ENCODE assay signal across 8 cellular contexts in genomic region chr10:5977471-5978370, GRCh38. TPM values are rescaled to one million over a fixed set of nuclear protein-coding genes. Genes with fewer than 3 reads are reported as not detected.
DNase-seq lines count a peak whose midpoint lies in the region; ATAC-seq, FAIRE-seq and TF ChIP-seq lines count a peak whose summit lies in the region.

Gene IL15RA (minus strand): TSS chr10:5977543. CDS start chr10:5977492, 51 bp downstream.

- H3K36me3 Mint-ChIP-seq in astrocyte (ENCODE audit: low read depth, unreplicated experiment), result no peaks in the 10 kb centered on the region

- ATAC-seq in GM21423 (IDR thresholded peaks at IDR 0.05; ENCODE audit: unreplicated experiment), result peak; percentile 58

- H3K27me3 ChIP-seq in HUES64 (ENCODE audit: insufficient read depth, low read length) (peaks cover 69% of the 10 kb centered on the region), astrocyte (ENCODE audit: insufficient read depth, low read length) (peaks cover 2% of the 10 kb centered on the region), iPS DF 6.9 (ENCODE audit: control insufficient read depth, insufficient read depth, low read length) (peaks cover 15% of the 10 kb centered on the region; the same call in 1 of the 2 replicates), skeletal muscle satellite cell (ENCODE audit: control insufficient read depth, insufficient read depth, low read length) (peaks cover 17% of the 10 kb centered on the region)

- H3K79me2 ChIP-seq in astrocyte (ENCODE audit: insufficient read depth, low read length), result no peaks in the 10 kb centered on the region

- H3K36me3 ChIP-seq in HUES64 (ENCODE audit: insufficient read depth, low read length), result no peaks in the 10 kb centered on the region
- H3K36me3 ChIP-seq in astrocyte (ENCODE audit: insufficient read depth, low read length), result no peaks in the 10 kb centered on the region
- no peaks in the 10 kb centered on the region; the same call in 1 of the 2 replicates for H3K36me3 ChIP-seq in iPS DF 6.9 (ENCODE audit: control insufficient read depth, insufficient read depth, low read length)
- no peaks in the 10 kb centered on the region for H3K36me3 ChIP-seq in skeletal muscle satellite cell (ENCODE audit: insufficient read depth, low read length)

- no peak for FAIRE-seq in astrocyte (lab: Jason Lieb, UNC)

- no peaks in the 10 kb centered on the region for H3K4me1 Mint-ChIP-seq in astrocyte (ENCODE audit: low read depth, unreplicated experiment)

- H3K27me3 Mint-ChIP-seq in astrocyte (ENCODE audit: low read depth, unreplicated experiment), result peaks cover 27% of the 10 kb centered on the region

- TF ChIP-seq CTCF in astrocyte (IDR thresholded peaks at IDR 0.05; ENCODE audit: insufficient read depth, low read depth, low read length), result no peak

- H3K4me3 Mint-ChIP-seq in astrocyte (ENCODE audit: unreplicated experiment), result peak within 1 kb of the TSS; percentile 89

- H3K27ac ChIP-seq in HUES64 (ENCODE audit: low read depth, low read length) (no peak within 1 kb of the TSS), astrocyte (ENCODE audit: low read depth, low read length) (no peak within 1 kb of the TSS), iPS DF 6.9 (ENCODE audit: low read length) (no peak within 1 kb of the TSS)

- H3K4me1 ChIP-seq in HUES64 (ENCODE audit: insufficient read depth, low read length) (no peaks in the 10 kb centered on the region), astrocyte (ENCODE audit: insufficient read depth, low read length) (peaks cover 3% of the 10 kb centered on the region), iPS DF 6.9 (ENCODE audit: control insufficient read depth, insufficient read depth, low read length) (no peaks in the 10 kb centered on the region), skeletal muscle satellite cell (ENCODE audit: control insufficient read depth, insufficient read depth, low read length) (peaks cover 8% of the 10 kb centered on the region)

- H3K27ac Mint-ChIP-seq in astrocyte (ENCODE audit: unreplicated experiment), result peak within 1 kb of the TSS; percentile 69

- under 1% methylated on average over 79 of the region's 83 CpGs for WGBS in HUES64
- WGBS in iPS DF 6.9 (ENCODE audit: insufficient coverage, insufficient read length), result no CpG with 5 or more reads among the region's 83 CpGs

- peak within 1 kb of the TSS; percentile 65 for H3K4me3 ChIP-seq in HUES64 (ENCODE audit: low read length)
- H3K4me3 ChIP-seq in astrocyte (ENCODE audit: insufficient read depth, low read depth, low read length), result peak within 1 kb of the TSS; percentile 78
- peak within 1 kb of the TSS; percentile 64 for H3K4me3 ChIP-seq in iPS DF 6.9 (ENCODE audit: low read length)
- H3K4me3 ChIP-seq in skeletal muscle satellite cell (ENCODE audit: low read length), result peak within 1 kb of the TSS; percentile 98

- H3K9ac ChIP-seq in HUES64 (ENCODE audit: low read depth, low read length) (peak within 1 kb of the TSS; percentile 33; the same call in 1 of the 2 replicates), astrocyte (ENCODE audit: low read length) (peak within 1 kb of the TSS; percentile 74), skeletal muscle satellite cell (ENCODE audit: low read depth, low read length) (peak within 1 kb of the TSS; percentile 54)

- no peaks in the 10 kb centered on the region for H3K9me3 Mint-ChIP-seq in astrocyte (ENCODE audit: unreplicated experiment)

- H3K4me2 ChIP-seq in astrocyte (ENCODE audit: low read length) (peak within 1 kb of the TSS; percentile 98), skeletal muscle satellite cell (ENCODE audit: low read length) (peak within 1 kb of the TSS; percentile 99)

- H4K20me1 ChIP-seq in astrocyte (ENCODE audit: insufficient read depth, low read length), result no peaks in the 10 kb centered on the region

- H3K9me3 ChIP-seq in HUES64 (ENCODE audit: insufficient read depth, low read depth, low read length) (no peaks in the 10 kb centered on the region), astrocyte (ENCODE audit: insufficient read depth, low read depth, low read length) (no peaks in the 10 kb centered on the region), iPS DF 6.9 (ENCODE audit: control insufficient read depth, insufficient read depth, low read length) (no peaks in the 10 kb centered on the region), skeletal muscle satellite cell (replicated peaks; ENCODE audit: low read length) (no peaks in the 10 kb centered on the region)

- H2AFZ ChIP-seq in astrocyte (ENCODE audit: low read depth, low read length), result peak within 1 kb of the TSS; percentile 96

- DNase-seq in EH (ENCODE audit: low read depth) (peak; percentile 83), T-helper 22 cell (ENCODE audit: low read depth) (peak; percentile 76), astrocyte (ENCODE audit: low read depth) (peak; percentile 54), iPS DF 6.9 (ENCODE audit: low read depth, low spot score) (no peak), SHP77 (lab: John Stamatoyannopoulos, UW) (no peak)

RNA-seq across cellular contexts. Expression of gene IL15RA, which starts in this region (rescaled TPM):
- polyA plus RNA-seq in HUES64 (2013, experiment 1 of 2), result 0.35 TPM
- polyA plus RNA-seq in HUES64 (2013, experiment 2 of 2), result 0.44 TPM
- 2.9 and 3.1 TPM in 2 replicates for total RNA-seq in astrocyte
- 1.1 and 3.0 TPM in 2 replicates for total RNA-seq in skeletal muscle satellite cell (2012; rRNA removed)

Comparison
In these comparisons a context has a peak if more than half of its experiments do, and no peak if none do; other contexts are left out.
1. DNase-seq: peak in EH (single experiment), T-helper 22 cell (single experiment) and astrocyte (single experiment); none in iPS DF 6.9 (single experiment) and SHP77 (0 of 2).
2. Peak in every context shown above with its lines, with median percentiles within 50 percentile points of each other: H3K4me3 ChIP-seq and H3K9ac ChIP-seq.